In the genomic region with DNA sequence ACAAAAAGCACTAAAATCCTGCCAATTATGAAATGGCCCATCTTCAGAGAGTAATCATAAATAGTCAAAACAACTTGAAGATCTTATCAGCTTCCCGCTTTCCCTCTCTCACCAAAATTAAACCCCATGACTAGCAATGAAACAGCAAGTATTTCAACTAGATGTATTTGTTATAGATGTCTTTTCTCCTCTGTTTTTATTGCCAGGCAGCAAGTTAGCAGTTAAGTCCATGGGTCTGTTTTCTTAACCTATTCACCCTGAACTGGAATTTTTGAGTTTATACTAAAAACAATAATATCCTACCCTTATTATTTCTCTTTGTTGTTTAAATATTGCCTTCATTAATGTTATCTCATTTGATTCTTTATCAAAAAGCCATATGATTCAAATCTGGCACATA, we compare ENCODE assay signal across 17 cellular contexts. TPM values are rescaled to one million over a fixed set of nuclear protein-coding genes. Genes with fewer than 3 reads are reported as not detected.
DNase-seq lines count a peak whose midpoint lies in the region; ATAC-seq lines count a peak whose summit lies in the region.
"Had no signal": no experiment of that assay in that cellular context is flagged by ENCODE, and none has a peak within 500 bp of the region (broad histone marks: within the 10 kb centered on the region; RNA-seq: fewer than 3 reads in every experiment).

No MANE protein-coding gene starts in this region.

- H3K4me3 ChIP-seq in SJCRH30: no peak overlapping the region
- H3K4me3 ChIP-seq: GM23248, HAP-1 had no signal

- intact Hi-C loops in left ventricle myocardium superior (cut with micrococcal nuclease): no loop called here

- no peaks in the 10 kb centered on the region for H3K27me3 ChIP-seq in SJCRH30
- H3K27me3 ChIP-seq: BE2C had no signal

- ATAC-seq in left ventricle myocardium superior: no peak

- DNase-seq in SJCRH30: peak in 1 of 2 experiments; percentile 23
- peak; percentile 34 to 52 for DNase-seq in dermis microvascular lymphatic vessel endothelial cell (ENCODE audit: low read depth in 2 of 2)
- peak; percentile 14 for DNase-seq in iris pigment epithelial cell (ENCODE audit: low read depth)
- no peak for DNase-seq in left ventricle myocardium superior
- no peak for DNase-seq in stimulated activated CD4-positive, alpha-beta T cell treated with anti-CD3 and anti-CD28 coated beads, Interleukin-4, amount 100 ng/mL, for 1 hour
- DNase-seq in GDM1 (lab: John Stamatoyannopoulos, UW): no peak
- no peak for DNase-seq in activated CD8-positive, alpha-beta memory T cell treated with anti-CD3 and anti-CD28 coated beads, Interleukin-2, amount 50 U/mL, for 4 hours
- DNase-seq: ACHN; BE2C; C1 segment of cervical spinal cord; CD4-positive, CD25-positive, alpha-beta regulatory T cell; CD8-positive, alpha-beta memory T cell; COR-L47; GM23248 had no signal

- H3K9me3 ChIP-seq in SJCRH30 (replicated peaks): no peaks in the 10 kb centered on the region
- H3K9me3 ChIP-seq: BE2C, HAP-1 had no signal

- H3K36me3 ChIP-seq in SJCRH30: no peaks in the 10 kb centered on the region
- H3K36me3 ChIP-seq: BE2C, HAP-1 had no signal

- peaks cover 37% of the 10 kb centered on the region for H3K4me1 ChIP-seq in SJCRH30
- H3K4me1 ChIP-seq: HAP-1 had no signal

- peak overlapping the region; percentile 80 for H3K27ac ChIP-seq in SJCRH30
- H3K27ac ChIP-seq: GM23248 had no signal

RNA-seq across cellular contexts. Expression of gene AQP9, which starts 23.3 kb away (rescaled TPM):
- total RNA-seq in SJCRH30 (2014; rRNA removed; shearing (Covaris generic)): 0.53 and 0.67 TPM in 2 replicates
- total RNA-seq in dermis microvascular lymphatic vessel endothelial cell: not detected in 2 replicates
- 1.9 TPM for total RNA-seq in left ventricle myocardium superior
- total RNA-seq: CD4-positive, CD25-positive, alpha-beta regulatory T cell; GM23248; H4; HT-29 had no signal

Comparison
In these comparisons a context has a peak if more than half of its experiments do, and no peak if none do; other contexts are left out.
1. DNase-seq: peak in dermis microvascular lymphatic vessel endothelial cell (2 of 2) and iris pigment epithelial cell (single experiment); none in left ventricle myocardium superior (single experiment), stimulated activated CD4-positive, alpha-beta T cell treated with anti-CD3 and anti-CD28 coated beads, Interleukin-4, amount 100 ng/mL, for 1 hour (single experiment), GDM1 (single experiment) and activated CD8-positive, alpha-beta memory T cell treated with anti-CD3 and anti-CD28 coated beads, Interleukin-2, amount 50 U/mL, for 4 hours (single experiment).